ENCODE assay signal across 1 cellular context in the genomic region with DNA sequence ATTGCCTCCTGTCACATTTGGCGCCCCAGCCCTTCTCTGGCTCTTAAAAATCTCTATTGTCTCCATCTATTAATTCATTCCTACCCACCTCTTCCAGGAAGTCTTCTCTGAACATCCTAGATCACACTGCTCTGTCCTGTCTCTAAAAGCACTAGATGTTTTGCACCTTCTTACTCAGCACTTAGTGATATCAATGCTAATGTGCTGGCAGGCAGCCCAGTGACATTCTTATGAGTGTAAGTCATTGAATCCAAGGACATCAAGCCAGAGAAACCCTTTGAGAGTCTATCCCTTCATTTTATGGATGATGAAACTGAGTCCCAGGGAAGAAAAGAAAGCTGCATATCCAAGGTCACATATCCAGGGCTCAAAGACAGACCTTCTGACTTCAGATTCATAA.
TF ChIP-seq lines count a peak whose summit lies in the region.

No MANE protein-coding gene starts in this region.

TF ChIP-seq in HEK293, 187 proteins besides CTCF, POLR2A, EP300 and RAD21 (continued from another document and continues in another):
- TF ChIP-seq REST (tag by site-specific recombination; IDR thresholded peaks at IDR 0.05) (no peak), ZNF677 (tag by site-specific recombination; IDR thresholded peaks at IDR 0.05) (no peak), ZNF792 (tag by site-specific recombination; IDR thresholded peaks at IDR 0.05) (no peak), SALL2 (tag by site-specific recombination; IDR thresholded peaks at IDR 0.05; ENCODE audit: borderline replicate concordance) (no peak), KLF16 (tag by site-specific recombination; IDR thresholded peaks at IDR 0.05) (no peak), OVOL3 (tag by site-specific recombination; IDR thresholded peaks at IDR 0.05) (no peak), MEIS1 (CRISPR knock-in tag; IDR thresholded peaks at IDR 0.05; ENCODE audit: borderline replicate concordance) (no peak), ZNF707 (tag by site-specific recombination; IDR thresholded peaks at IDR 0.05) (no peak), ZNF585B (tag by site-specific recombination; IDR thresholded peaks at IDR 0.05) (no peak), ZNF366 (tag by site-specific recombination; conservative IDR thresholded peaks at IDR 0.05) (peak; percentile 91), KLF9 (tag by site-specific recombination; IDR thresholded peaks at IDR 0.05; ENCODE audit: low read depth) (no peak), PRDM10 (tag by site-specific recombination; IDR thresholded peaks at IDR 0.05) (no peak), ZNF169 (tag by site-specific recombination; IDR thresholded peaks at IDR 0.05) (no peak), ZNF37A (tag by site-specific recombination; IDR thresholded peaks at IDR 0.05) (no peak), ZBTB20 (tag by site-specific recombination; IDR thresholded peaks at IDR 0.05) (no peak), ZNF433 (tag by site-specific recombination; IDR thresholded peaks at IDR 0.05; ENCODE audit: low read depth) (no peak), ZNF16 (tag by site-specific recombination; IDR thresholded peaks at IDR 0.05; ENCODE audit: low read depth) (no peak), ZNF510 (tag by site-specific recombination; IDR thresholded peaks at IDR 0.05; ENCODE audit: insufficient replicate concordance) (no peak), ZNF580 (tag by site-specific recombination; IDR thresholded peaks at IDR 0.05) (peak; percentile 68), ZNF791 (tag by site-specific recombination; IDR thresholded peaks at IDR 0.05) (no peak), SCRT2 (tag by site-specific recombination; IDR thresholded peaks at IDR 0.05) (no peak), ZNF211 (tag by site-specific recombination; IDR thresholded peaks at IDR 0.05; ENCODE audit: low read depth) (no peak), ZNF341 (tag by site-specific recombination; IDR thresholded peaks at IDR 0.05; ENCODE audit: low read depth) (no peak), GLIS1 (tag by site-specific recombination; IDR thresholded peaks at IDR 0.05) (no peak), ZNF155 (tag by site-specific recombination; IDR thresholded peaks at IDR 0.05) (no peak), PRDM2 (tag by site-specific recombination; IDR thresholded peaks at IDR 0.05; ENCODE audit: borderline replicate concordance) (no peak), ZNF76 (tag by site-specific recombination; IDR thresholded peaks at IDR 0.05; ENCODE audit: borderline replicate concordance, low read depth) (no peak), ZSCAN23 (tag by site-specific recombination; IDR thresholded peaks at IDR 0.05) (no peak), ZNF558 (tag by site-specific recombination; IDR thresholded peaks at IDR 0.05) (peak; percentile 57; the same call in 1 of the 2 replicates), ZNF704 (tag by site-specific recombination; IDR thresholded peaks at IDR 0.05) (no peak), ZNF514 (tag by site-specific recombination; IDR thresholded peaks at IDR 0.05) (no peak), ZNF133 (tag by site-specific recombination; IDR thresholded peaks at IDR 0.05) (no peak), GLI4 (tag by site-specific recombination; IDR thresholded peaks at IDR 0.05) (no peak), ZNF843 (tag by site-specific recombination; IDR thresholded peaks at IDR 0.05) (no peak), ZNF335 (tag by site-specific recombination; conservative IDR thresholded peaks at IDR 0.05) (no peak), ZNF223 (tag by site-specific recombination; IDR thresholded peaks at IDR 0.05) (no peak), INSM2 (tag by site-specific recombination; IDR thresholded peaks at IDR 0.05) (no peak)
- TF ChIP-seq, protein P1, sequence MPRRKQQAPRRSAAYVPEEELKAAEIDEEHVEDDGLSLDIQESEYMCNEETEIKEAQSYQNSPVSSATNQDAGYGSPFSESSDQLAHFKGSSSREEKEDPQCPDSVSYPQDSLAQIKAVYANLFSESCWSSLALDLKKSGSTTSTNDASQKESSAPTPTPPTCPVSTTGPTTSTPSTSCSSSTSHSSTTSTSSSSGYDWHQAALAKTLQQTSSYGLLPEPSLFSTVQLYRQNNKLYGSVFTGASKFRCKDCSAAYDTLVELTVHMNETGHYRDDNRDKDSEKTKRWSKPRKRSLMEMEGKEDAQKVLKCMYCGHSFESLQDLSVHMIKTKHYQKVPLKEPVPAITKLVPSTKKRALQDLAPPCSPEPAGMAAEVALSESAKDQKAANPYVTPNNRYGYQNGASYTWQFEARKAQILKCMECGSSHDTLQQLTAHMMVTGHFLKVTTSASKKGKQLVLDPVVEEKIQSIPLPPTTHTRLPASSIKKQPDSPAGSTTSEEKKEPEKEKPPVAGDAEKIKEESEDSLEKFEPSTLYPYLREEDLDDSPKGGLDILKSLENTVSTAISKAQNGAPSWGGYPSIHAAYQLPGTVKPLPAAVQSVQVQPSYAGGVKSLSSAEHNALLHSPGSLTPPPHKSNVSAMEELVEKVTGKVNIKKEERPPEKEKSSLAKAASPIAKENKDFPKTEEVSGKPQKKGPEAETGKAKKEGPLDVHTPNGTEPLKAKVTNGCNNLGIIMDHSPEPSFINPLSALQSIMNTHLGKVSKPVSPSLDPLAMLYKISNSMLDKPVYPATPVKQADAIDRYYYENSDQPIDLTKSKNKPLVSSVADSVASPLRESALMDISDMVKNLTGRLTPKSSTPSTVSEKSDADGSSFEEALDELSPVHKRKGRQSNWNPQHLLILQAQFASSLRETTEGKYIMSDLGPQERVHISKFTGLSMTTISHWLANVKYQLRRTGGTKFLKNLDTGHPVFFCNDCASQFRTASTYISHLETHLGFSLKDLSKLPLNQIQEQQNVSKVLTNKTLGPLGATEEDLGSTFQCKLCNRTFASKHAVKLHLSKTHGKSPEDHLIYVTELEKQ (tag by site-specific recombination; IDR thresholded peaks at IDR 0.05; ENCODE audit: borderline replicate concordance) = no peak
- TF ChIP-seq, protein P2, sequence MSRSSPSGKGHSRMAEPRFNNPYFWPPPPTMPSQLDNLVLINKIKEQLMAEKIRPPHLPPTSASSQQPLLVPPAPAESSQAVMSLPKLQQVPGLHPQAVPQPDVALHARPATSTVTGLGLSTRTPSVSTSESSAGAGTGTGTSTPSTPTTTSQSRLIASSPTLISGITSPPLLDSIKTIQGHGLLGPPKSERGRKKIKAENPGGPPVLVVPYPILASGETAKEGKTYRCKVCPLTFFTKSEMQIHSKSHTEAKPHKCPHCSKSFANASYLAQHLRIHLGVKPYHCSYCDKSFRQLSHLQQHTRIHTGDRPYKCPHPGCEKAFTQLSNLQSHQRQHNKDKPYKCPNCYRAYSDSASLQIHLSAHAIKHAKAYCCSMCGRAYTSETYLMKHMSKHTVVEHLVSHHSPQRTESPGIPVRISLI (tag by site-specific recombination; IDR thresholded peaks at IDR 0.05) = no peak
